ENCODE assay signal across 32 cellular contexts in the genomic region with DNA sequence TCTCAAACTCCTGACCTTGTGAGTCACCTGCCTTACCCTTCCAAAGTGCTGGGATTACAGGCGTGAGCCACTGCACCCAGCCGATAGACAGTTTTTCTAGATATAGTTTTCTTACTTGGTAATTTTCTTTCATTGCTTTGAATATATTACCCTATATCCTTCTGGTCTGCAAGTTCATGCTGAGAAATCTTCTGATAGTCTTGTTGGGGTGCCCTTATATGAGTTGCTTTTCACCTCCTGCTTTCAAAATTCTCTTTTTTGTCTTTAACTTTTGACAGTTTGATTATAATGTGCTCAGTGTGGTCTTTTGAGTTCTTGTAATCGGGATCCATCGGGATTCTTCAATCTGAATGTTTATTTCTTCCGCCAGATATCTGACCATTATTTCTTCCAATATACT.
"Had no signal": no experiment of that assay in that cellular context is flagged by ENCODE, and none has a peak within 500 bp of the region (broad histone marks: within the 10 kb centered on the region; RNA-seq: fewer than 3 reads in every experiment).

No MANE protein-coding gene starts in this region.

- H3K36me3 ChIP-seq: adrenal gland, ascending aorta, brain microvascular endothelial cell, breast epithelium, cardiac muscle cell had no signal

- H3K27me3 ChIP-seq: adrenal gland, ascending aorta, body of pancreas, brain microvascular endothelial cell, breast epithelium, cardiac muscle cell had no signal

- H3K4me3 ChIP-seq: adrenal gland, ascending aorta, body of pancreas, breast epithelium, cardiac muscle cell had no signal

- H3K4me1 ChIP-seq: adrenal gland, ascending aorta, body of pancreas, breast epithelium had no signal

- H3K9me3 ChIP-seq: adrenal gland, ascending aorta, body of pancreas had no signal

- ATAC-seq: activated naive CD4-positive, alpha-beta T cell treated with anti-CD3 and anti-CD28 coated beads, Interleukin-2, amount 50 U/mL, for 72 hours; activated naive CD8-positive, alpha-beta T cell treated with anti-CD3 and anti-CD28 coated beads, Interleukin-2, amount 50 U/mL, for 24 hours; activated T-cell treated with anti-CD3 and anti-CD28 coated beads, Interleukin-2, amount 50 U/mL, for 4 hours; activated T-cell treated with anti-CD3 and anti-CD28 coated beads, Interleukin-2, amount 50 U/mL, for 72 hours; activated T-helper 17 cell treated with anti-CD3 and anti-CD28 coated beads, Interleukin-2, amount 50 U/mL, for 72 hours; body of pancreas had no signal

- H3K27ac ChIP-seq: adrenal gland, ascending aorta, body of pancreas, brain microvascular endothelial cell, breast epithelium, cardiac muscle cell had no signal

- DNase-seq: activated effector memory CD4-positive, alpha-beta T cell treated with anti-CD3 and anti-CD28 coated beads, Interleukin-2, amount 50 U/mL, for 16 hours; activated effector memory CD4-positive, alpha-beta T cell treated with Interleukin-2 at 50 U/mL for 16 hours; activated gamma-delta T cell; activated gamma-delta T cell treated with Interleukin-2 at 50 U/mL for 16 hours; activated naive CD4-positive, alpha-beta T cell; activated naive CD4-positive, alpha-beta T cell treated with anti-CD3 and anti-CD28 coated beads for 36 hours; activated naive CD4-positive, alpha-beta T cell treated with anti-CD3 and anti-CD28 coated beads, Interleukin-2, amount 10 ng/mL, durations not matched to agents 7 days and 5 days; activated naive CD4-positive, alpha-beta T cell treated with anti-CD3 and anti-CD28 coated beads, Interleukin-2, amount 50 U/mL, for 16 hours; activated naive CD4-positive, alpha-beta T cell treated with Interleukin-2 at 50 U/mL for 16 hours; activated naive CD8-positive, alpha-beta T cell treated with anti-CD3 and anti-CD28 coated beads for 36 hours; activated naive CD8-positive, alpha-beta T cell treated with anti-CD3 and anti-CD28 coated beads, Interleukin-2, amount 10 ng/mL, durations not matched to agents 7 days and 5 days; activated naive CD8-positive, alpha-beta T cell treated with anti-CD3 and anti-CD28 coated beads, Interleukin-2, amount 50 U/mL, for 24 hours; activated T-cell treated with anti-CD3 and anti-CD28 coated beads, Interleukin-2, amount 50 U/mL, for 1 hour; activated T-cell treated with anti-CD3 and anti-CD28 coated beads, Interleukin-2, amount 50 U/mL, for 24 hours; activated T-cell treated with anti-CD3 and anti-CD28 coated beads, Interleukin-2, amount 50 U/mL, for 4 hours; activated T-cell treated with anti-CD3 and anti-CD28 coated beads, Interleukin-2, amount 50 U/mL, for 48 hours; activated T-cell treated with anti-CD3 and anti-CD28 coated beads, Interleukin-2, amount 50 U/mL, for 72 hours; adrenal gland; amniotic stem cell; amygdala; anterior cingulate cortex; aorta; body of pancreas; brain microvascular endothelial cell; caudate nucleus; central memory CD4-positive, alpha-beta T cell; cerebellar nuclear complex had no signal
